In the genomic region with DNA sequence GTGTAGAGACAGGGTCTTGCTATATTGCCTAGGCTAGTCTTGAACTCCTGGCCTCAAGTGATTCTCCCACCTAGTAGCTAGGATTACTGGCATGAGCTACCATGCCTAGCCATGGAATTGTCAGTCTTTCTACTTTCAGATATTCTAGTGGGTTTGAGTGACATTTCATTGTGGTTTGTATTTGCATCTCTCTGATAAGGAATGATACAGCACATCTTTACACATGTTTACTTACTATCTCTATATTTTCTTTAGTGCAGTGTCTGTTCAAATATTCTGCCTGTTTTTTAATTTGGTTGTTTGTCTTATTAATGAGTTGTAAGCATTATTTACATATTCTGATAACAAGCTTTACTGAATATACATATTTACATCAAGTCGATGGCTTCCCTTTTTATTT, we compare ENCODE assay signal across 34 cellular contexts.
"Had no signal": no experiment of that assay in that cellular context is flagged by ENCODE, and none has a peak within 500 bp of the region (broad histone marks: within the 10 kb centered on the region; RNA-seq: fewer than 3 reads in every experiment).

No MANE protein-coding gene starts in this region.

- H3K36me3 ChIP-seq: MG63 had no signal

- H3K9ac ChIP-seq: KMS-11 had no signal

- DNase-seq: Karpas-422, Kasumi-1, MG63, MM.1S, MV-4-11, NCI-H1048, NCI-H1092, NCI-H1092 treated with DMSO at 0.1 percent for 48 hours, NCI-H1105, NCI-H1105 treated with DMSO at 0.1 percent for 48 hours, NCI-H1417, NCI-H1417 treated with DMSO at 0.1 percent for 48 hours, NCI-H1436, NCI-H1436 treated with DMSO at 0.1 percent for 48 hours, NCI-H146, NCI-H1694, NCI-H1694 treated with DMSO at 0.1 percent for 48 hours, NCI-H187, NCI-H187 treated with DMSO at 0.1 percent for 48 hours, NCI-H1930, NCI-H2029, NCI-H2029 treated with DMSO at 0.1 percent for 48 hours, NCI-H2081, NCI-H2081 treated with DMSO at 0.1 percent for 48 hours, NCI-H2107, NCI-H2171, NCI-H2171 treated with DMSO at 0.1 percent for 48 hours, NCI-H2227 treated with DMSO at 0.1 percent for 48 hours, NCI-H226, NCI-H345, NCI-H446, NCI-H446 treated with DMSO at 0.1 percent for 48 hours, NCI-H510A had no signal

- H3K27me3 ChIP-seq: MG63 had no signal

- H3K4me3 ChIP-seq: MG63 had no signal

- H3K4me2 ChIP-seq: KMS-11 had no signal

- H3K27ac ChIP-seq: KMS-11 had no signal
